In the genomic region with DNA sequence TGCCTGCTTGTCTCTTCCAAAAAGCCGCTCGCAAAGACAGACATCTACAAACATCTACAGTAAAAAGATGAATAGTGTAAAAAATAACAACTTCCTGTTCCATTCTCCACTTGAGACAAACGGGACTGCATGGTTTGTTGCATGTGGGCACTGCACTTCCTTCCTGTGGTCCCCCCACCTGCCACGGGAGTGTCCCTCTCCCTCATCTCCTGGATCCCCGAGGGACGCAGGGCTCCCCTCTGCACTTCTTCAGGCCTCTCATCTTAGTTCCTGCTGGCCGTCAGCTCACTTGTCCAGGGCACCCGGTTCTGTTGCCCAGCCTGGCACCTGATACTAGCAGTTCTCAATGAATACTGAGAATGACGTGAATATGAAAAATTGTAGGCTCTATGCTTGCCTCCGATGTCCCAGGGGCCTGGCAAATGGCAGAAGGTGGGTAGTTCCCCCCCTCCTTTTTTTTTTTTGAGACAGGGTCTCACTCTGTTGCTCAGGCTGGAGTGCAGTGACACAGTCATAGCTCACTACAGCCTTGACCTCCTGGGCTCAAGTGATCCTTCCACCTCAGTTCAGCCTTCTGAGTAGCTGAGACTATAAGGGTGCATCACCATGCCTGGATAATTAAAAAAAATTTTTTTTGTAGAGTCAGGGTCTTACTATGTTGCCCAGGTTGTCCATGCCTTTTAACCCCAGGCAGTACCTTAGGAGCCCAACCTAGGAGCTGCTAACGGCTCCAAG, we compare ENCODE assay signal across 1 cellular context.
TF ChIP-seq lines count a peak whose summit lies in the region.

No MANE protein-coding gene starts in this region.

TF ChIP-seq in endothelial cell of umbilical vein, 7 proteins besides CTCF, POLR2A, EP300 and RAD21 (continued from another document):
- TF ChIP-seq FOS (IDR thresholded peaks at IDR 0.05; ENCODE audit: borderline replicate concordance, insufficient read depth, low read length) = no peak
